ENCODE assay signal across 24 cellular contexts in the genomic region with DNA sequence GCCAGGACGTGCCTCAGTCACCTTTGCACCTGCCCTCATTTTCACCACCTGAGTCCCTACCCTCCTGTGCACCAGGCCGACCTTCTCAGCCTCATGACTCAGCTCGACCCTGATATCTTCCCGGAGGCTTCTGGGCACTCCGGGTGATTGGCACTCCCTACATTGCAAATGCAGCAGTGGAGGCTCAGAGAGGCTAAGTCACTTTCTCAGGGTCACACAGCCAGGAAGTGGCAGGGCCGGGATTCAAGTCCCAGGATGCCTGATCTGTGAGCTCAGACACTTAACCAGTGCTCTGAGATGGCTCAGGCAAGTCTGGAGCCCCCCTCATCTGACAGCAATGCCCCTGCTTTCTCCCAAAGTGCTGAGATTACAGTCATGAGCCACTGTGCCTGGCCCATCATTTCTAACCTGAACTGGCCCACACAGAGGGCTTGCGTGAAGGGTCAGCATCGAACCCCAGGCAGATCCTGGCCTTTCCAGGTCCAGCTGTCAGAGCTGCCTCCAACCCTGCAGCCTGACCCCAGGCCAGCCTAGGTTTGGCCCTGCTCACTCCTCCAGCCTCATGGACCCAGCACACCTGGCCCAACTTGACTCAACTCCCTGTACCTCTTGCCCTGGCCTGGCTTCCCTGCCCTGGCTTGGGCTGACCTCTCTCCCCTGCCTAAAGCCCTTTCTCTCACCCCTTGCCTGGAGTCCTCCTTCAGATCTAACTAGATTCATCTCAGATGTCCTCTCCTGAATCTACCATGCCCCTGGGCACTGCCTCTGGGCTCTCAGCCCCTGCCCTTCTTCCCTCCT.
"Had no signal": no experiment of that assay in that cellular context is flagged by ENCODE, and none has a peak within 500 bp of the region (broad histone marks: within the 10 kb centered on the region; RNA-seq: fewer than 3 reads in every experiment).

No MANE protein-coding gene starts in this region.

- H3K36me3 Mint-ChIP-seq: activated CD8-positive, alpha-beta memory T cell treated with anti-CD3 and anti-CD28 coated beads, Interleukin-2, amount 10 ng/mL, durations not matched to agents 7 days and 5 days; activated naive CD4-positive, alpha-beta T cell treated with anti-CD3 and anti-CD28 coated beads, Interleukin-2, amount 50 U/mL, for 24 hours; stimulated activated effector memory CD8-positive, alpha-beta T cell treated with anti-CD3 and anti-CD28 coated beads, Interleukin-12 subunit alpha, Interleukin-12 subunit beta, amount 100 ng/mL, for 72 hours had no signal

- H3K4me3 Mint-ChIP-seq: activated CD4-positive, alpha-beta memory T cell treated with anti-CD3 and anti-CD28 coated beads, Interleukin-2, amount 10 ng/mL, durations not matched to agents 7 days and 5 days; activated CD4-positive, alpha-beta T cell treated with anti-CD3 and anti-CD28 coated beads, Interleukin-2, amount 10 ng/mL, durations not matched to agents 24 days and 14 days; activated CD8-positive, alpha-beta memory T cell treated with anti-CD3 and anti-CD28 coated beads, Interleukin-2, amount 10 ng/mL, durations not matched to agents 7 days and 5 days; activated naive CD4-positive, alpha-beta T cell treated with anti-CD3 and anti-CD28 coated beads, Interleukin-2, amount 50 U/mL, for 24 hours; nephron progenitor cell; stimulated activated effector memory CD8-positive, alpha-beta T cell treated with anti-CD3 and anti-CD28 coated beads, Interleukin-12 subunit alpha, Interleukin-12 subunit beta, amount 100 ng/mL, for 72 hours; stimulated activated naive CD8-positive, alpha-beta T cell treated with anti-CD3 and anti-CD28 coated beads, Interleukin-15, amount 100 ng/mL, for 72 hours had no signal

- H3K36me3 ChIP-seq: cardiac muscle cell, right lobe of liver, suprapubic skin, tibial nerve, vagina had no signal

- H3K27ac Mint-ChIP-seq: activated CD4-positive, alpha-beta memory T cell treated with anti-CD3 and anti-CD28 coated beads, Interleukin-2, amount 10 ng/mL, durations not matched to agents 7 days and 5 days; activated CD4-positive, alpha-beta T cell treated with anti-CD3 and anti-CD28 coated beads, Interleukin-2, amount 10 ng/mL, durations not matched to agents 24 days and 14 days; activated CD8-positive, alpha-beta memory T cell treated with anti-CD3 and anti-CD28 coated beads, Interleukin-2, amount 10 ng/mL, durations not matched to agents 7 days and 5 days; activated naive CD4-positive, alpha-beta T cell treated with anti-CD3 and anti-CD28 coated beads, Interleukin-2, amount 50 U/mL, for 24 hours; nephron progenitor cell; stimulated activated effector memory CD8-positive, alpha-beta T cell treated with anti-CD3 and anti-CD28 coated beads, Interleukin-12 subunit alpha, Interleukin-12 subunit beta, amount 100 ng/mL, for 72 hours had no signal

- H3K9me3 Mint-ChIP-seq: activated CD4-positive, alpha-beta memory T cell treated with anti-CD3 and anti-CD28 coated beads, Interleukin-2, amount 10 ng/mL, durations not matched to agents 7 days and 5 days; activated CD4-positive, alpha-beta T cell treated with anti-CD3 and anti-CD28 coated beads, Interleukin-2, amount 10 ng/mL, durations not matched to agents 24 days and 14 days; activated naive CD4-positive, alpha-beta T cell treated with anti-CD3 and anti-CD28 coated beads, Interleukin-2, amount 50 U/mL, for 24 hours; nephron progenitor cell; stimulated activated effector memory CD8-positive, alpha-beta T cell treated with anti-CD3 and anti-CD28 coated beads, Interleukin-12 subunit alpha, Interleukin-12 subunit beta, amount 100 ng/mL, for 72 hours had no signal

- ATAC-seq: activated CD4-positive, CD25-positive, alpha-beta regulatory T cell treated with anti-CD3 and anti-CD28 coated beads, Interleukin-2, amount 50 U/mL, for 24 hours; activated CD8-positive, alpha-beta memory T cell treated with anti-CD3 and anti-CD28 coated beads, Interleukin-2, amount 10 ng/mL, durations not matched to agents 7 days and 5 days; body of pancreas; left ventricle myocardium superior; right lobe of liver; stimulated activated effector memory CD8-positive, alpha-beta T cell treated with anti-CD3 and anti-CD28 coated beads, Interleukin-12 subunit alpha, Interleukin-12 subunit beta, amount 100 ng/mL, for 72 hours; stimulated activated naive CD8-positive, alpha-beta T cell treated with anti-CD3 and anti-CD28 coated beads, Interleukin-15, amount 100 ng/mL, for 72 hours had no signal

- H3K4me1 ChIP-seq: body of pancreas, right lobe of liver had no signal

- H3K27me3 ChIP-seq: body of pancreas, right lobe of liver, vagina had no signal

- DNase-seq: activated CD4-positive, alpha-beta memory T cell treated with anti-CD3 and anti-CD28 coated beads, Interleukin-2, amount 10 ng/mL, durations not matched to agents 7 days and 5 days; activated CD4-positive, alpha-beta T cell treated with anti-CD3 and anti-CD28 coated beads, Interleukin-2, amount 10 ng/mL, durations not matched to agents 24 days and 14 days; activated CD8-positive, alpha-beta memory T cell treated with anti-CD3 and anti-CD28 coated beads, Interleukin-2, amount 10 ng/mL, durations not matched to agents 7 days and 5 days; activated gamma-delta T cell treated with Interleukin-2 at 50 U/mL for 16 hours; activated T-cell treated with anti-CD3 and anti-CD28 coated beads for 4 hours; body of pancreas; effector CD4-positive, alpha-beta T cell; hypothalamus; left ventricle myocardium superior; nephron progenitor cell; occipital lobe; stimulated activated CD4-positive, alpha-beta T cell treated with anti-CD3 and anti-CD28 coated beads, Interleukin-2, amount 100 ng/mL, for 24 hours; stimulated activated naive CD8-positive, alpha-beta T cell treated with anti-CD3 and anti-CD28 coated beads, Interleukin-15, amount 100 ng/mL, for 72 hours; T-helper 2 cell had no signal

- H3K9me3 ChIP-seq: body of pancreas, right lobe of liver, suprapubic skin, tibial nerve, vagina had no signal

- H3K27ac ChIP-seq: body of pancreas, cardiac muscle cell, right lobe of liver, skin epidermis, suprapubic skin, tibial nerve, vagina, VCaP had no signal

- H3K4me3 ChIP-seq: body of pancreas, cardiac muscle cell, right lobe of liver, skin epidermis, suprapubic skin, tibial nerve, vagina had no signal

- H3K4me1 Mint-ChIP-seq: activated CD4-positive, alpha-beta memory T cell treated with anti-CD3 and anti-CD28 coated beads, Interleukin-2, amount 10 ng/mL, durations not matched to agents 7 days and 5 days; activated CD4-positive, alpha-beta T cell treated with anti-CD3 and anti-CD28 coated beads, Interleukin-2, amount 10 ng/mL, durations not matched to agents 24 days and 14 days; activated CD8-positive, alpha-beta memory T cell treated with anti-CD3 and anti-CD28 coated beads, Interleukin-2, amount 10 ng/mL, durations not matched to agents 7 days and 5 days; activated naive CD4-positive, alpha-beta T cell treated with anti-CD3 and anti-CD28 coated beads, Interleukin-2, amount 50 U/mL, for 24 hours had no signal
